In the genomic region with DNA sequence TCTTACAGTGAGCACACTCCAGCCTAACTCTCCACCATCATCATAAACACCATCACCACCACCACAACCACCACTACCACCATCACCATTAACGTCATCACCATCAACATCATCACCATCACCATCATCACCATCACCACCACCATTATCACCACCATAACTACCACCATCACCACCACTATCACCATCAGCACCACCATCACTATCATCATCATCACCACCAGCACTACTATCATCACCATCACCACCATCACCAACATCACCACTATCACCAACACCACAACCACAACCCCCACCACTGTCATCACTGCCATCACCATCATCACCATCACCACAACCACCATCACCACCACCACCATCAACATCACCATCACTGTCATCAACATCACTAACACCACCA, we compare ENCODE assay signal across 27 cellular contexts.
"Had no signal": no experiment of that assay in that cellular context is flagged by ENCODE, and none has a peak within 500 bp of the region (broad histone marks: within the 10 kb centered on the region; RNA-seq: fewer than 3 reads in every experiment).

No MANE protein-coding gene starts in this region.

- DNase-seq: colonic mucosa; cortex of kidney; effector CD8-positive, alpha-beta T cell; effector memory CD8-positive, alpha-beta T cell; endodermal cell; erythroblast; esophagus squamous epithelium; foreskin fibroblast; foreskin melanocyte; gastrocnemius medialis; glutamatergic neuron; head of caudate nucleus; heart right ventricle; hippocampal formation; left cardiac atrium; left lung; left ventricle myocardium superior; lower lobe of right lung; mesenchymal stem cell; mucosa of descending colon had no signal

- FAIRE-seq: endometrium, islet of Langerhans, keratinocyte had no signal

- H3K4me3 ChIP-seq: colonic mucosa, esophagus squamous epithelium, gastrocnemius medialis, heart right ventricle, left lung, lower lobe of right lung, mucosa of descending colon had no signal

- H3K27ac Mint-ChIP-seq: dendritic cell treated with granulocyte-macrophage colony-stimulating factor and Interleukin-4, amounts not matched to agents 40 ng/mL and 50 ng/mL, for 4 days; effector memory CD8-positive, alpha-beta T cell; endodermal cell; mesothelial cell of epicardium had no signal

- H3K4me1 Mint-ChIP-seq: endodermal cell, mesothelial cell of epicardium had no signal

- H3K36me3 Mint-ChIP-seq: mesothelial cell of epicardium had no signal

- H3K36me3 ChIP-seq: colonic mucosa, esophagus squamous epithelium, gastrocnemius medialis, heart right ventricle, left lung, lower lobe of right lung had no signal

- H3K9me3 ChIP-seq: colonic mucosa, esophagus squamous epithelium, gastrocnemius medialis, heart right ventricle, left lung, lower lobe of right lung had no signal

- ATAC-seq: effector memory CD8-positive, alpha-beta T cell; esophagus mucosa; gastrocnemius medialis; heart right ventricle; left cardiac atrium; left lung; left ventricle myocardium superior; lower lobe of right lung; mucosa of descending colon had no signal

- H3K9me3 Mint-ChIP-seq: dendritic cell treated with granulocyte-macrophage colony-stimulating factor and Interleukin-4, amounts not matched to agents 40 ng/mL and 50 ng/mL, for 4 days; endodermal cell had no signal

- H3K27me3 ChIP-seq: colonic mucosa, gastrocnemius medialis, left lung had no signal

- H3K4me1 ChIP-seq: colonic mucosa, esophagus squamous epithelium, gastrocnemius medialis, heart right ventricle, left lung, lower lobe of right lung had no signal

- H3K27ac ChIP-seq: colonic mucosa, epithelial cell of prostate, esophagus squamous epithelium, gastrocnemius medialis, heart right ventricle, left lung, lower lobe of right lung had no signal

- H3K4me3 Mint-ChIP-seq: dendritic cell treated with granulocyte-macrophage colony-stimulating factor and Interleukin-4, amounts not matched to agents 40 ng/mL and 50 ng/mL, for 4 days; effector memory CD8-positive, alpha-beta T cell; endodermal cell; mesothelial cell of epicardium had no signal
